ENCODE assay signal across 20 cellular contexts in the genomic region with DNA sequence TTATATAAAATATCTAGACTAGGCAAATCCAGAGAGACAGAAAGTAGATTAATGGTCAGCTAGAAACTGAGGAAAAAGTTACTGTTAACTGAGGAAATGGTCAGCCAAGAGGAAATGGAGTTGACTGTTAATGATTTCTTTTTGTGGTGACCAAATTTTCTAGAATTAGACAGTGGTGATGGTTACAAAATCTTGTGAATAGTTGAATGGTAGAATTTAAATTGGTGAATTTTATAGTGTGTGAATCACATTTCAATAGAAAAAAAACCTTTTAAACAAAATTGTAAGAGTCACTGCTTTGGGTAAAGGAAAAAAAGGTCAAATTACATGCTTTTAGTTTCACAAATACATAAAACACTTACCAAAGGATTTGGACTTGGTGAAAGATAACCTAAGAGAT.
"Had no signal": no experiment of that assay in that cellular context is flagged by ENCODE, and none has a peak within 500 bp of the region (broad histone marks: within the 10 kb centered on the region; RNA-seq: fewer than 3 reads in every experiment).

No MANE protein-coding gene starts in this region.

- DNase-seq: effector CD4-positive, alpha-beta T cell; endodermal cell; erythroblast; heart right ventricle; hypothalamus; kidney glomerular epithelial cell; mammary epithelial cell; mucosa of descending colon; naive thymus-derived CD8-positive, alpha-beta T cell; posterior cingulate gyrus; right cardiac atrium; stimulated activated CD4-positive, alpha-beta T cell treated with anti-CD3 and anti-CD28 coated beads, Interleukin-2, amount 100 ng/mL, for 48 hours; stimulated activated naive CD4-positive, alpha-beta T cell treated with Interleukin-2 at 50 U/mL for 16 hours; thyroid gland had no signal

- H3K4me1 Mint-ChIP-seq: endodermal cell had no signal

- H3K27ac ChIP-seq: coronary artery, heart right ventricle, neutrophil, suprapubic skin, thyroid gland had no signal

- ATAC-seq: heart right ventricle; left lobe of liver; mucosa of descending colon; naive thymus-derived CD8-positive, alpha-beta T cell; right cardiac atrium had no signal

- H3K27me3 Mint-ChIP-seq: naive thymus-derived CD8-positive, alpha-beta T cell; type B pancreatic cell had no signal

- H3K27me3 ChIP-seq: heart right ventricle, neutrophil, suprapubic skin, thyroid gland had no signal

- H3K4me1 ChIP-seq: heart right ventricle, suprapubic skin, thyroid gland had no signal

- H3K9me3 ChIP-seq: suprapubic skin, thyroid gland had no signal

- H3K4me3 ChIP-seq: coronary artery, heart right ventricle, mucosa of descending colon, smooth muscle cell, suprapubic skin, thyroid gland had no signal

- H3K27ac Mint-ChIP-seq: endodermal cell; naive thymus-derived CD8-positive, alpha-beta T cell; type B pancreatic cell had no signal

- H3K4me3 Mint-ChIP-seq: endodermal cell; naive thymus-derived CD8-positive, alpha-beta T cell; type B pancreatic cell had no signal
